ENCODE assay signal across 7 cellular contexts in genomic region chr21:45642122-45642813, GRCh38. TPM values are rescaled to one million over a fixed set of nuclear protein-coding genes. Genes with fewer than 3 reads are reported as not detected.
DNase-seq lines count a peak whose midpoint lies in the region; ATAC-seq and TF ChIP-seq lines count a peak whose summit lies in the region.

No MANE protein-coding gene starts in this region.

- POLR2A ChIA-PET in IMR-90 (lab: Charles Lee; ENCODE audit: unreplicated experiment), result no interaction called here

- in situ Hi-C loops in IMR-90 (cut with MboI; ENCODE audit: low sequenced_read_pairs) (no loop called here), brain microvascular endothelial cell (cut with HindIII; ENCODE audit: low pct_ligation_motif_present, low sequenced_read_pairs) (no loop called here)

- no peak overlapping the region for H4K5ac ChIP-seq in IMR-90 (ENCODE audit: low read depth, low read length)

- H3K4me3 ChIP-seq in GM12864 (ENCODE audit: low read depth, low read length) (peak overlapping the region; percentile 29; the same call in 1 of the 2 replicates), IMR-90 (ENCODE audit: insufficient read depth, low read depth, low read length) (peak overlapping the region; percentile 28), sigmoid colon (peak overlapping the region in 3 of 4 donors; percentile 40 to 49 (median 48)), brain microvascular endothelial cell (ENCODE audit: low read depth, low read length) (no peak overlapping the region)

- no peak overlapping the region for H4K8ac ChIP-seq in IMR-90 (ENCODE audit: low read depth in 2 of 2, low read length in 2 of 2)

- no peak for TF ChIP-seq CTCF in GM12864 (IDR thresholded peaks at IDR 0.05; ENCODE audit: low read depth, low read length, missing control alignments)
- TF ChIP-seq CTCF in IMR-90 (conservative IDR thresholded peaks at IDR 0.05; ENCODE audit: low read depth, low read length), result no peak
- no peak for TF ChIP-seq CTCF in sigmoid colon (IDR thresholded peaks at IDR 0.05)
- no peak for TF ChIP-seq CTCF in brain microvascular endothelial cell (IDR thresholded peaks at IDR 0.05; ENCODE audit: low read depth, low read length, missing control alignments)

- H4K91ac ChIP-seq in IMR-90 (ENCODE audit: insufficient read depth, low read depth, low read length), result no peak overlapping the region

- no peak overlapping the region for H3K14ac ChIP-seq in IMR-90 (replicated peaks; ENCODE audit: low read depth, low read length)

- H2BK120ac ChIP-seq in IMR-90 (ENCODE audit: low read depth, low read length), result no peak overlapping the region

- H3K27me3 ChIP-seq in IMR-90 (ENCODE audit: control insufficient read depth, insufficient read depth, low read length) (peaks cover 12% of the 10 kb centered on the region), sigmoid colon (peaks cover 0 to 25% (median 0%) of the 10 kb centered on the region in 3 donors), brain microvascular endothelial cell (replicated peaks) (no peaks in the 10 kb centered on the region)

- H3K23ac ChIP-seq in IMR-90 (ENCODE audit: low read depth, low read length), result no peak overlapping the region

- H3K4me1 ChIP-seq in IMR-90 (ENCODE audit: control insufficient read depth, insufficient read depth, low read length) (no peaks in the 10 kb centered on the region), sigmoid colon (peaks cover 0 to 24% (median 15%) of the 10 kb centered on the region in 4 donors)

- H2AFZ ChIP-seq in IMR-90 (replicated peaks; ENCODE audit: low read length, poor library complexity), result peak overlapping the region; percentile 83

- no peak overlapping the region for H3K18ac ChIP-seq in IMR-90 (ENCODE audit: low read depth, low read length)

- no peak overlapping the region for H2AK9ac ChIP-seq in IMR-90 (replicated peaks; ENCODE audit: low read depth, low read length, poor library complexity)

- H3K56ac ChIP-seq in IMR-90 (ENCODE audit: extremely low read depth, insufficient read depth, low read length), result no peak overlapping the region

- no peak for TF ChIP-seq EP300 in sigmoid colon (IDR thresholded peaks at IDR 0.05)

- TF ChIP-seq POLR2A in IMR-90 (IDR thresholded peaks at IDR 0.05; ENCODE audit: low read depth, low read length) (no peak), sigmoid colon (IDR thresholded peaks at IDR 0.05) (no peak)

- no TSS peak for BruUV-seq in IMR-90 (replicated peaks; lab: Mats Ljungman, UMichigan)

- H3K4ac ChIP-seq in IMR-90 (ENCODE audit: low read depth, low read length), result no peak overlapping the region

- H3K27ac ChIP-seq in IMR-90 (ENCODE audit: insufficient read depth, low read length) (no peak overlapping the region), sigmoid colon (peak overlapping the region; percentile 4 to 60 (median 57)), brain microvascular endothelial cell (no peak overlapping the region)

- H2BK5ac ChIP-seq in IMR-90 (ENCODE audit: low read depth, low read length, poor library complexity, severe bottlenecking), result no peak overlapping the region

- no peaks in the 10 kb centered on the region for H3K9me3 ChIP-seq in IMR-90 (ENCODE audit: control insufficient read depth, insufficient read depth, low read length)
- H3K9me3 ChIP-seq in sigmoid colon, result no peaks in the 10 kb centered on the region

- WGBS in IMR-90 (ENCODE audit: extremely low coverage in 2 of 2, insufficient read length in 1 of 2), 2 experiments, result 2% methylated on average over 29 of the region's 91 CpGs; no CpG with 5 or more reads in 1 of the 2 experiments
- 11 to 25% methylated on average over 91 of the region's 91 CpGs for WGBS in sigmoid colon, 2 donors

- H2BK20ac ChIP-seq in IMR-90 (ENCODE audit: low read depth, low read length), result no peak overlapping the region

- H3K4me2 ChIP-seq in IMR-90 (ENCODE audit: low read depth, low read length), result no peak overlapping the region

- H3K9me1 ChIP-seq in IMR-90 (ENCODE audit: insufficient read depth, low read length), result no peaks in the 10 kb centered on the region

- no peak overlapping the region for H3K9ac ChIP-seq in IMR-90 (ENCODE audit: low read depth, low read length)

- no peaks in the 10 kb centered on the region for H3K36me3 ChIP-seq in IMR-90 (ENCODE audit: control insufficient read depth, insufficient read depth, low read length)
- no peaks in the 10 kb centered on the region for H3K36me3 ChIP-seq in sigmoid colon
- no peaks in the 10 kb centered on the region for H3K36me3 ChIP-seq in brain microvascular endothelial cell (replicated peaks)

- ATAC-seq in IMR-90 (ENCODE audit: low read depth), result no peak
- ATAC-seq in Right ventricle myocardium superior (ENCODE audit: poor library complexity), result peak; percentile 1

- CTCF ChIA-PET in IMR-90 (lab: Yijun Ruan, JAX), result no interaction called here

- no peak overlapping the region for H2BK15ac ChIP-seq in IMR-90 (ENCODE audit: low read depth, low read length)

- no peak overlapping the region for H2AK5ac ChIP-seq in IMR-90 (ENCODE audit: low read depth, low read length)

- peaks cover 8% of the 10 kb centered on the region; the same call in 1 of the 2 replicates for H4K20me1 ChIP-seq in IMR-90 (ENCODE audit: insufficient read depth, low read length)

- dilution Hi-C loops in IMR-90 (cut with HindIII; ENCODE audit: low sequenced_read_pairs, unreplicated experiment), result no loop called here

- intact Hi-C loops in IMR-90 (cut with micrococcal nuclease), result loop anchor here (2.0 to 5.0 kb wide), 3 partner anchors 29 to 175 kb away; no protein-coding TSS in a partner anchor
- intact Hi-C loops in Right ventricle myocardium superior (cut with DNase I), result no loop called here
- intact Hi-C loops in sigmoid colon (cut with DNase I), result loop anchor here (5.0 kb wide), 1 partner anchor 85 kb away; no protein-coding TSS in a partner anchor

- DNase-seq in GM12864 (ENCODE audit: low read depth), result no peak
- DNase-seq in IMR-90, result no peak
- DNase-seq in Right ventricle myocardium superior, result peak; percentile 49
- DNase-seq in sigmoid colon, result no peak
- no peak for DNase-seq in brain microvascular endothelial cell
- DNase-seq in DMS153 (lab: John Stamatoyannopoulos, UW), result no peak
- DNase-seq in nucleus accumbens (lab: John Stamatoyannopoulos, UW), result no peak

- no peak for TF ChIP-seq RAD21 in IMR-90 (IDR thresholded peaks at IDR 0.05; ENCODE audit: low read length)

- H3K79me1 ChIP-seq in IMR-90 (ENCODE audit: low read depth in 1 of 2, low read length in 2 of 2), result peaks cover 4 to 10% of the 10 kb centered on the region in 2 experiments; a peak in 2 of 4 replicates

TF ChIP-seq in IMR-90, 13 proteins besides CTCF, POLR2A, EP300 and RAD21:
- no peak for TF ChIP-seq BHLHE40 (IDR thresholded peaks at IDR 0.05; ENCODE audit: low read depth, low read length)
- TF ChIP-seq MAFK (IDR thresholded peaks at IDR 0.05; ENCODE audit: low read depth, low read length), result no peak
- TF ChIP-seq, protein P1, sequence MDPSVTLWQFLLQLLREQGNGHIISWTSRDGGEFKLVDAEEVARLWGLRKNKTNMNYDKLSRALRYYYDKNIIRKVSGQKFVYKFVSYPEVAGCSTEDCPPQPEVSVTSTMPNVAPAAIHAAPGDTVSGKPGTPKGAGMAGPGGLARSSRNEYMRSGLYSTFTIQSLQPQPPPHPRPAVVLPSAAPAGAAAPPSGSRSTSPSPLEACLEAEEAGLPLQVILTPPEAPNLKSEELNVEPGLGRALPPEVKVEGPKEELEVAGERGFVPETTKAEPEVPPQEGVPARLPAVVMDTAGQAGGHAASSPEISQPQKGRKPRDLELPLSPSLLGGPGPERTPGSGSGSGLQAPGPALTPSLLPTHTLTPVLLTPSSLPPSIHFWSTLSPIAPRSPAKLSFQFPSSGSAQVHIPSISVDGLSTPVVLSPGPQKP (IDR thresholded peaks at IDR 0.05; ENCODE audit: borderline replicate concordance, low read depth, low read length), result no peak
- no peak for TF ChIP-seq RFX5 (IDR thresholded peaks at IDR 0.05; ENCODE audit: low read depth, low read length)
- no peak for TF ChIP-seq CEBPB (IDR thresholded peaks at IDR 0.05; ENCODE audit: low read depth, low read length)
- TF ChIP-seq SMC3 (IDR thresholded peaks at IDR 0.05; ENCODE audit: low read depth, low read length), result no peak
- no peak for TF ChIP-seq FOS (IDR thresholded peaks at IDR 0.05; ENCODE audit: low read depth, low read length)
- TF ChIP-seq, protein P2, sequence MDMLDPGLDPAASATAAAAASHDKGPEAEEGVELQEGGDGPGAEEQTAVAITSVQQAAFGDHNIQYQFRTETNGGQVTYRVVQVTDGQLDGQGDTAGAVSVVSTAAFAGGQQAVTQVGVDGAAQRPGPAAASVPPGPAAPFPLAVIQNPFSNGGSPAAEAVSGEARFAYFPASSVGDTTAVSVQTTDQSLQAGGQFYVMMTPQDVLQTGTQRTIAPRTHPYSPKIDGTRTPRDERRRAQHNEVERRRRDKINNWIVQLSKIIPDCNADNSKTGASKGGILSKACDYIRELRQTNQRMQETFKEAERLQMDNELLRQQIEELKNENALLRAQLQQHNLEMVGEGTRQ (IDR thresholded peaks at IDR 0.05; ENCODE audit: low read depth, low read length), result no peak
- TF ChIP-seq MXI1 (IDR thresholded peaks at IDR 0.05; ENCODE audit: borderline replicate concordance, low read depth, low read length), result no peak
- no peak for TF ChIP-seq NFE2L2 (IDR thresholded peaks at IDR 0.05; ENCODE audit: low read depth, low read length)
- no peak for TF ChIP-seq CHD1 (IDR thresholded peaks at IDR 0.05; ENCODE audit: low read depth, low read length)
- TF ChIP-seq RCOR1 (IDR thresholded peaks at IDR 0.05; ENCODE audit: insufficient replicate concordance, low read length), result no peak
- no peak for TF ChIP-seq MAZ (IDR thresholded peaks at IDR 0.05; ENCODE audit: borderline replicate concordance, low read depth, low read length)

RNA-seq across cellular contexts. Expression of gene PCBP3, which starts 1.3 kb away (rescaled TPM):
- 2.5 and 2.9 TPM in 2 replicates for total RNA-seq in IMR-90 (2012; rRNA removed)
- 3.7 and 3.9 TPM in 2 replicates for polyA plus RNA-seq in IMR-90 (2012; rRNA removed)
- polyA plus RNA-seq in IMR-90 (2012; cell fraction: cytosol; rRNA removed), result 4.4 and 7.4 TPM in 2 replicates
- polyA plus RNA-seq in IMR-90 (2012; cell fraction: nucleus; rRNA removed; ENCODE audit: low replicate concordance), result 8.7 and 10.4 TPM in 2 replicates
- total RNA-seq in Right ventricle myocardium superior, result 2.0 TPM
- 10 to 100 TPM in 1 of 4 donors, 1 to 10 TPM in 3; 5.5 to 21.3 (median 8.4) TPM for total RNA-seq in sigmoid colon
- 1 to 10 TPM; 1.2 to 9.6 (median 2.4) TPM for polyA plus RNA-seq in sigmoid colon

Comparison
In these comparisons a context has a peak if more than half of its experiments do, and no peak if none do; other contexts are left out.
1. H3K27ac ChIP-seq: peak in sigmoid colon (4 of 4); none in IMR-90 (single experiment) and brain microvascular endothelial cell (single experiment).